In the genomic region with DNA sequence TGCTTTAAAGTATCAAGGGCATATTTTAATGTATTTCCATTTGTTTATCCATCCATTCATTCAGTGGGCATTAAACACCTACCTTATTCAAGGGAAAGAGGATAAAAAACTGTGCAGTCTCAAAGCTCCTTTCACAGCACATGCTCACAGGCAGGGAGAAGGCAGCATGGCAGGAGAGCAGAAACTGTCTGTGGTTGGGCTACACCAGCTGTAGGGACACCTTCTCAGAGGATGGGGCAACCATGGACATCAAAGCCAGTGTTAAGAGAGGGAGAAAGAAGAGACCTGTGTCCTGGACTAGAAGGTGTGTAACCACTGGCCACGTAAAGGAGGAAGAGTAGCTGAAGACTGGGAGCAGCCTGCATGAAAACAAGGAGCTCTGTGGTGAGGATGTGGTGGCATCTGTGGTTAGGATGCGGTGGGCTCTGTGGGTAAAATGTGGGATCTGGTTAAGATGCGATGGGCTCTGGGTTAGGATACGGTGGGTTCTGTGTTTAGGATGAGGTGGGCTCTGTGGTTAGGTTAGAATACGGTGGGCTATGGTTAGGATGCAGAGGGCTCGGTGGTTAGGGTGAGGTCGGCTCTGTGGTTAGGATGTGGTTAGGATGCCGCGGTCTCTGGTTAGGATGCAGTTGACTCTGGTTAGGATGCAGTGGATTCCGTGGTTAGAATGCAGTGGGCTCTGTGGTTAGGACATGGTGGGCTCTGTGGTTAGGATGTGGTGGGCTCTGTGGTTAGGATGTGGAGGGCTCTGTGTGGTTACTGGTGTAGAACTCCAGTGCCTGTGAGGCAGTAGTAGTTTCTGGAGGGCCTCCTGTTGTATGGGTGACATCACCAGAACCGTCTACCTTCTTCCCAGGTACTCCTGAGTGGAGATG, we compare ENCODE assay signal across 17 cellular contexts.
DNase-seq lines count a peak whose midpoint lies in the region; ATAC-seq and TF ChIP-seq lines count a peak whose summit lies in the region.
"Had no signal": no experiment of that assay in that cellular context is flagged by ENCODE, and none has a peak within 500 bp of the region (broad histone marks: within the 10 kb centered on the region; RNA-seq: fewer than 3 reads in every experiment).

No MANE protein-coding gene starts in this region.

- H3K27me3 Mint-ChIP-seq in T-helper 2 cell treated with Interferon-gamma antibody and Interleukin-4, amounts not matched to agents 5 μg/mL and 100 μg/mL, for 36 hours (ENCODE audit: low read depth) = peaks cover 59% of the 10 kb centered on the region
- no peaks in the 10 kb centered on the region for H3K27me3 Mint-ChIP-seq in endodermal cell (ENCODE audit: insufficient read depth)

- H2AFZ ChIP-seq in OCI-LY7 (ENCODE audit: low read length) = no peak overlapping the region

- no peak overlapping the region for H3K4me2 ChIP-seq in OCI-LY7 (ENCODE audit: low read length)

- DNase-seq in right atrium auricular region (ENCODE audit: low spot score) (peak; percentile 34), Right ventricle myocardium superior (no peak), endodermal cell (peak; percentile 26), substantia nigra (lab: John Stamatoyannopoulos, UW) (no peak), C1 segment of cervical spinal cord (lab: John Stamatoyannopoulos, UW) (no peak), OCI-LY7 (ENCODE audit: low spot score) (no peak)
- no peak for DNase-seq in T-helper 2 cell treated with Interferon-gamma antibody and Interleukin-4, amounts not matched to agents 5 μg/mL and 100 μg/mL, for 36 hours (ENCODE audit: low spot score)
- DNase-seq: left ventricle myocardium superior, NCI-H1092 treated with DMSO at 0.1 percent for 48 hours, NCI-H774, ovary, transverse colon had no signal

- intact Hi-C loops in Right ventricle myocardium superior (cut with DNase I) = no loop called here
- intact Hi-C loops in OCI-LY7 (cut with micrococcal nuclease; ENCODE audit: unreplicated experiment) = no loop called here

- peak overlapping the region; percentile 6 for H3K4me3 Mint-ChIP-seq in T-helper 2 cell treated with Interferon-gamma antibody and Interleukin-4, amounts not matched to agents 5 μg/mL and 100 μg/mL, for 36 hours
- H3K4me3 Mint-ChIP-seq in endodermal cell = no peak overlapping the region
- H3K4me3 Mint-ChIP-seq: IgD-negative memory B cell had no signal

- H4K20me1 ChIP-seq in OCI-LY7 (ENCODE audit: insufficient read depth, low read length) = no peaks in the 10 kb centered on the region

- H3K27me3 ChIP-seq in right atrium auricular region = no peaks in the 10 kb centered on the region
- no peaks in the 10 kb centered on the region for H3K27me3 ChIP-seq in endodermal cell (ENCODE audit: control insufficient read depth, insufficient read depth, low read length, poor library complexity, severe bottlenecking)
- H3K27me3 ChIP-seq: ovary had no signal

- H3K4me1 Mint-ChIP-seq in T-helper 2 cell treated with Interferon-gamma antibody and Interleukin-4, amounts not matched to agents 5 μg/mL and 100 μg/mL, for 36 hours (ENCODE audit: low read depth) = peaks cover 15% of the 10 kb centered on the region
- H3K4me1 Mint-ChIP-seq in endodermal cell = peaks cover 1% of the 10 kb centered on the region

- ATAC-seq in Right ventricle myocardium superior (ENCODE audit: poor library complexity) = no peak
- no peak for ATAC-seq in SK-N-SH treated with all-trans-retinoic acid at 6 μM for 48 hours
- ATAC-seq: left ventricle myocardium superior, Panc1 had no signal

- no peaks in the 10 kb centered on the region for H3K9me2 ChIP-seq in OCI-LY7 (ENCODE audit: insufficient read depth, low read length)

- H3K36me3 ChIP-seq in right atrium auricular region (no peaks in the 10 kb centered on the region), endodermal cell (ENCODE audit: control insufficient read depth, insufficient read depth, low read length) (no peaks in the 10 kb centered on the region), OCI-LY7 (ENCODE audit: insufficient read depth, low read length) (no peaks in the 10 kb centered on the region)
- H3K36me3 ChIP-seq: ovary, transverse colon had no signal

- POLR2A ChIA-PET in OCI-LY7 (lab: Charles Lee) = no interaction called here

- H3K79me2 ChIP-seq in OCI-LY7 (ENCODE audit: insufficient read depth, low read depth, low read length) = no peaks in the 10 kb centered on the region

- H3K27ac Mint-ChIP-seq in T-helper 2 cell treated with Interferon-gamma antibody and Interleukin-4, amounts not matched to agents 5 μg/mL and 100 μg/mL, for 36 hours = peak overlapping the region; percentile 55
- H3K27ac Mint-ChIP-seq in endodermal cell = no peak overlapping the region

- WGBS in endodermal cell (ENCODE audit: insufficient coverage in 1 of 2, insufficient read length in 1 of 2), 2 experiments = 95 to 97% methylated on average over 3 to 11 of the region's 11 CpGs

- H3K36me3 Mint-ChIP-seq in T-helper 2 cell treated with Interferon-gamma antibody and Interleukin-4, amounts not matched to agents 5 μg/mL and 100 μg/mL, for 36 hours (ENCODE audit: low read depth) = no peaks in the 10 kb centered on the region
- no peaks in the 10 kb centered on the region for H3K36me3 Mint-ChIP-seq in endodermal cell (ENCODE audit: low read depth)

- TF ChIP-seq CTCF in right atrium auricular region (IDR thresholded peaks at IDR 0.05) (no peak), endodermal cell (conservative IDR thresholded peaks at IDR 0.05) (no peak), OCI-LY7 (conservative IDR thresholded peaks at IDR 0.05; ENCODE audit: low read length) (no peak)

- no peaks in the 10 kb centered on the region for H3K4me1 ChIP-seq in right atrium auricular region
- H3K4me1 ChIP-seq in endodermal cell (ENCODE audit: control insufficient read depth, insufficient read depth, low read length) = no peaks in the 10 kb centered on the region
- no peaks in the 10 kb centered on the region for H3K4me1 ChIP-seq in OCI-LY7 (ENCODE audit: insufficient read depth, low read length, poor library complexity, severe bottlenecking)
- H3K4me1 ChIP-seq: transverse colon had no signal

- H3K9me3 Mint-ChIP-seq in T-helper 2 cell treated with Interferon-gamma antibody and Interleukin-4, amounts not matched to agents 5 μg/mL and 100 μg/mL, for 36 hours = peaks cover 13% of the 10 kb centered on the region
- H3K9me3 Mint-ChIP-seq in endodermal cell = no peaks in the 10 kb centered on the region

- H3K4me3 ChIP-seq in right atrium auricular region (no peak overlapping the region), endodermal cell (ENCODE audit: low read length) (no peak overlapping the region), OCI-LY7 (ENCODE audit: low read depth, low read length, poor library complexity, severe bottlenecking) (no peak overlapping the region)
- H3K4me3 ChIP-seq: coronary artery, ovary, SK-N-MC, transverse colon had no signal

- CTCF ChIA-PET in OCI-LY7 (lab: Charles Lee; ENCODE audit: unreplicated experiment) = no interaction called here

- H3K9me3 ChIP-seq in right atrium auricular region (no peaks in the 10 kb centered on the region), endodermal cell (ENCODE audit: control insufficient read depth, low read length) (no peaks in the 10 kb centered on the region), OCI-LY7 (ENCODE audit: low read length) (no peaks in the 10 kb centered on the region)
- H3K9me3 ChIP-seq: ovary, transverse colon had no signal

- H3K9ac ChIP-seq in endodermal cell (ENCODE audit: extremely low read depth, low read length, poor library complexity, severe bottlenecking) = no peak overlapping the region

- no TSS peak for BruUV-seq in OCI-LY7 (replicated peaks; lab: Mats Ljungman, UMichigan)

- H3K27ac ChIP-seq in right atrium auricular region (no peak overlapping the region), endodermal cell (ENCODE audit: low read depth, low read length) (no peak overlapping the region), substantia nigra (ENCODE audit: low read depth, low read length, poor library complexity, severe bottlenecking) (peak overlapping the region; percentile 13), OCI-LY7 (ENCODE audit: low read depth, low read length, poor library complexity, severe bottlenecking) (no peak overlapping the region)
- H3K27ac ChIP-seq: coronary artery, ovary, SK-N-MC, transverse colon had no signal

TF ChIP-seq in SK-N-SH treated with all-trans-retinoic acid at 6 μM for 48 hours, 23 proteins besides CTCF, POLR2A, EP300 and RAD21 (continues in another document):
- TF ChIP-seq ZFP30 (CRISPR knock-in tag; IDR thresholded peaks at IDR 0.05) = no peak
- TF ChIP-seq ISL1 (CRISPR knock-in tag; IDR thresholded peaks at IDR 0.05) = no peak
- TF ChIP-seq ZC3H10 (CRISPR knock-in tag; IDR thresholded peaks at IDR 0.05) = no peak
- TF ChIP-seq GLIS3 (CRISPR knock-in tag; IDR thresholded peaks at IDR 0.05) = no peak
- TF ChIP-seq TCF4 (CRISPR knock-in tag; IDR thresholded peaks at IDR 0.05; ENCODE audit: borderline replicate concordance) = no peak
- no peak for TF ChIP-seq OSR1 (CRISPR knock-in tag; IDR thresholded peaks at IDR 0.05)
- TF ChIP-seq, protein P1, sequence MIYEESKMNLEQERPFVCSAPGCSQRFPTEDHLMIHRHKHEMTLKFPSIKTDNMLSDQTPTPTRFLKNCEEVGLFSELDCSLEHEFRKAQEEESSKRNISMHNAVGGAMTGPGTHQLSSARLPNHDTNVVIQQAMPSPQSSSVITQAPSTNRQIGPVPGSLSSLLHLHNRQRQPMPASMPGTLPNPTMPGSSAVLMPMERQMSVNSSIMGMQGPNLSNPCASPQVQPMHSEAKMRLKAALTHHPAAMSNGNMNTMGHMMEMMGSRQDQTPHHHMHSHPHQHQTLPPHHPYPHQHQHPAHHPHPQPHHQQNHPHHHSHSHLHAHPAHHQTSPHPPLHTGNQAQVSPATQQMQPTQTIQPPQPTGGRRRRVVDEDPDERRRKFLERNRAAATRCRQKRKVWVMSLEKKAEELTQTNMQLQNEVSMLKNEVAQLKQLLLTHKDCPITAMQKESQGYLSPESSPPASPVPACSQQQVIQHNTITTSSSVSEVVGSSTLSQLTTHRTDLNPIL (CRISPR knock-in tag; IDR thresholded peaks at IDR 0.05; ENCODE audit: low read depth) = no peak
- TF ChIP-seq PPARA (CRISPR knock-in tag; IDR thresholded peaks at IDR 0.05; ENCODE audit: borderline replicate concordance) = no peak

Comparison
In these comparisons a context has a peak if more than half of its experiments do, and no peak if none do; other contexts are left out.
1. DNase-seq: peak in right atrium auricular region (single experiment) and endodermal cell (single experiment); none in Right ventricle myocardium superior (single experiment), T-helper 2 cell treated with Interferon-gamma antibody and Interleukin-4, amounts not matched to agents 5 μg/mL and 100 μg/mL, for 36 hours (single experiment), substantia nigra (0 of 49), C1 segment of cervical spinal cord (0 of 14) and OCI-LY7 (single experiment).